Comparison of ENCODE assay signal across 9 cellular contexts in genomic region chr2:136117909-136118818, GRCh38. TPM values are rescaled to one million over a fixed set of nuclear protein-coding genes. Genes with fewer than 3 reads are reported as not detected.
DNase-seq lines count a peak whose midpoint lies in the region; FAIRE-seq lines count a peak whose summit lies in the region.
"Had no signal": no experiment of that assay in that cellular context is flagged by ENCODE, and none has a peak within 500 bp of the region (broad histone marks: within the 10 kb centered on the region; RNA-seq: fewer than 3 reads in every experiment).

Gene CXCR4 (minus strand): TSS chr2:136118149. CDS start chr2:136118060, 89 bp downstream.

- DNase-seq in NCI-H1417 (lab: John Stamatoyannopoulos, UW) (peak; percentile 73 to 94 (median 92)), NCI-H1417 treated with DMSO at 0.1 percent for 48 hours (lab: John Stamatoyannopoulos, UW) (no peak), OCI-M1 (lab: John Stamatoyannopoulos, UW) (peak; percentile 65), frontal cortex (ENCODE audit: low spot score in 2 of 2) (peak; percentile 62 to 69), nucleus accumbens (lab: John Stamatoyannopoulos, UW) (peak in 48 of 56 donors; percentile 14 to 82 (median 50)), substantia nigra (lab: John Stamatoyannopoulos, UW) (peak in 47 of 49 donors; percentile 6 to 83 (median 52))
- peak; percentile 84 to 93 for DNase-seq in activated T-helper 1 cell treated with anti-CD3 and anti-CD28 coated beads, Interleukin-2, amount 50 U/mL, for 16 hours (ENCODE audit: low read depth in 1 of 2, low spot score in 1 of 2)

- H3K4me1 ChIP-seq in HUES6 (ENCODE audit: control insufficient read depth, insufficient read depth, low read length), result 0 out of 2 replicates have a peak, but pooled peaks cover 8% of the 10 kb centered on the region

- H3K36me3 ChIP-seq in HUES6 (ENCODE audit: control insufficient read depth, insufficient read depth, low read length), result peaks cover 6% of the 10 kb centered on the region; the same call in 1 of the 2 replicates

- peak within 1 kb of the TSS; percentile 68 for H3K4me3 ChIP-seq in HUES6 (ENCODE audit: low read depth, low read length)

- peaks cover 66% of the 10 kb centered on the region for H3K27me3 ChIP-seq in HUES6 (ENCODE audit: control insufficient read depth, insufficient read depth, low read length)

- no peaks in the 10 kb centered on the region for H3K9me3 ChIP-seq in HUES6 (ENCODE audit: control insufficient read depth, insufficient read depth, low read depth, low read length)

- H3K9ac ChIP-seq in HUES6 (ENCODE audit: low read length), result peak within 1 kb of the TSS; percentile 54

- H3K27ac ChIP-seq in HUES6 (ENCODE audit: low read depth, low read length) (no peak within 1 kb of the TSS), substantia nigra (ENCODE audit: low read depth, low read length, poor library complexity, severe bottlenecking) (peak within 1 kb of the TSS; percentile 53)

- no peak for FAIRE-seq in frontal cortex (lab: Jason Lieb, UNC)
- FAIRE-seq: A204.1 had no signal

RNA-seq across cellular contexts. Expression of gene CXCR4, which starts in this region (rescaled TPM):
- total RNA-seq in frontal cortex, result 68.5 TPM
